Comparison of ENCODE assay signal across 8 cellular contexts in genomic region chr7:3065724-3066143, GRCh38. TPM values are rescaled to one million over a fixed set of nuclear protein-coding genes. Genes with fewer than 3 reads are reported as not detected.
A peak's percentile ranks its signal among the peaks of the same experiment; 100 is the strongest.
DNase-seq lines count a peak whose midpoint lies in the region; ATAC-seq and TF ChIP-seq lines count a peak whose summit lies in the region.

No MANE protein-coding gene starts in this region.

- POLR2A ChIA-PET in activated B cell treated with CpG ODN at 0.5 μM for 24 hours (lab: Charles Lee), result interaction anchor here (0.5 to 3.6 kb wide), 6 partner anchors 16 to 150 kb away, joined by 3 to 27 read pairs (median 5); partner anchors contain the start of gene CARD11

- H3K27me3 ChIP-seq in dorsolateral prefrontal cortex, result peaks cover 0 to 16% (median 0%) of the 10 kb centered on the region in 45 donors

- DNase-seq in activated gamma-delta T cell treated with Interleukin-2 at 50 U/mL for 16 hours, result peak; percentile 47
- DNase-seq in activated gamma-delta T cell (lab: John Stamatoyannopoulos, UW), result no peak
- DNase-seq in Jurkat, Clone E6-1 (ENCODE audit: low read depth, low spot score), result peak; percentile 36
- peak; percentile 58 for DNase-seq in activated B cell treated with CpG ODN at 0.5 μM for 24 hours
- no peak for DNase-seq in dorsolateral prefrontal cortex

- H3K36me3 Mint-ChIP-seq in activated B cell treated with CpG ODN at 0.5 μM for 24 hours (ENCODE audit: low read depth) (no peaks in the 10 kb centered on the region), nephron (ENCODE audit: low read depth) (no peaks in the 10 kb centered on the region)

- H3K27me3 Mint-ChIP-seq in activated B cell treated with CpG ODN at 0.5 μM for 24 hours (no peaks in the 10 kb centered on the region), nephron (ENCODE audit: low read depth) (peaks cover 28% of the 10 kb centered on the region)

- H3K27ac ChIP-seq in dorsolateral prefrontal cortex, result no peak overlapping the region

- peak overlapping the region; percentile 68 for H3K4me3 Mint-ChIP-seq in activated B cell treated with CpG ODN at 0.5 μM for 24 hours
- no peak overlapping the region for H3K4me3 Mint-ChIP-seq in nephron

- ATAC-seq in activated B cell treated with CpG ODN at 0.5 μM for 24 hours (ENCODE audit: low read depth) (peak; percentile 40), GM19328 (IDR thresholded peaks at IDR 0.05; ENCODE audit: unreplicated experiment) (no peak), GM18867 (IDR thresholded peaks at IDR 0.05; ENCODE audit: unreplicated experiment) (no peak)

- H3K4me1 Mint-ChIP-seq in activated B cell treated with CpG ODN at 0.5 μM for 24 hours (peaks cover 67% of the 10 kb centered on the region), nephron (peaks cover 13% of the 10 kb centered on the region)

- peak overlapping the region; percentile 61 for H3K27ac Mint-ChIP-seq in activated B cell treated with CpG ODN at 0.5 μM for 24 hours
- no peak overlapping the region for H3K27ac Mint-ChIP-seq in nephron

- intact Hi-C loops in activated B cell treated with CpG ODN at 0.5 μM for 24 hours (cut with micrococcal nuclease), result loop anchor here (1.0 to 10.0 kb wide), 3 partner anchors 90 to 311 kb away; no protein-coding TSS in a partner anchor
- intact Hi-C loops in dorsolateral prefrontal cortex (cut with DNase I), result no loop called here

- H3K4me3 ChIP-seq in Jurkat, Clone E6-1 (ENCODE audit: low read length), result no peak overlapping the region
- H3K4me3 ChIP-seq in dorsolateral prefrontal cortex, result no peak overlapping the region

- CTCF ChIA-PET in activated B cell treated with CpG ODN at 0.5 μM for 24 hours (lab: Charles Lee), result interaction anchor here (0.8 to 4.3 kb wide), 13 partner anchors 11 to 356 kb away, joined by 3 to 41 read pairs (median 4); no protein-coding TSS in a partner anchor

- TF ChIP-seq CTCF in activated B cell treated with CpG ODN at 0.5 μM for 24 hours (IDR thresholded peaks at IDR 0.05) (no peak), dorsolateral prefrontal cortex (IDR thresholded peaks at IDR 0.05 in 54 of 56, conservative IDR thresholded peaks at IDR 0.05 in 2 of 56; ENCODE audit: low read depth in 1 of 56, partially characterized antibody in 56 of 56) (peak in 45 of 56 donors; percentile 9 to 48 (median 25)), nephron (IDR thresholded peaks at IDR 0.05; ENCODE audit: unreplicated experiment in 3 of 3) (peak in 2 of 3 experiments; percentile 24 to 27)

- H3K9me3 Mint-ChIP-seq in activated B cell treated with CpG ODN at 0.5 μM for 24 hours, result peaks cover under 1% of the 10 kb centered on the region
- peaks cover 12% of the 10 kb centered on the region for H3K9me3 Mint-ChIP-seq in nephron

RNA-seq across cellular contexts. Expression of gene CARD11, which starts 22.1 kb away (rescaled TPM):
- polyA plus RNA-seq in Jurkat, Clone E6-1 (2012; ENCODE audit: insufficient read depth, insufficient read length), result 33.7 TPM
- total RNA-seq in activated B cell treated with CpG ODN at 0.5 μM for 24 hours, result 107 and 114 TPM in 2 replicates
- 1 to 10 TPM in 119 of 120 experiments, under 1 TPM in 1; 0.67 to 8.5 (median 3.2) TPM for total RNA-seq in dorsolateral prefrontal cortex

Comparison
In these comparisons a context has a peak if more than half of its experiments do, and no peak if none do; other contexts are left out.
1. DNase-seq: peak in activated gamma-delta T cell treated with Interleukin-2 at 50 U/mL for 16 hours (single experiment), Jurkat, Clone E6-1 (single experiment) and activated B cell treated with CpG ODN at 0.5 μM for 24 hours (single experiment); none in activated gamma-delta T cell (single experiment) and dorsolateral prefrontal cortex (0 of 10).
2. RNA of gene CARD11, which starts 22.1 kb away (total RNA-seq): 107 to 114 TPM in activated B cell treated with CpG ODN at 0.5 μM for 24 hours; 0.67 to 8.5 TPM in dorsolateral prefrontal cortex; every median in the first group is over 10 times any median in the second.